9 cellular contexts compared by ENCODE assay signal in genomic region chr14:89351364-89351957, GRCh38.
A peak's percentile ranks its signal among the peaks of the same experiment; 100 is the strongest.
DNase-seq lines count a peak whose midpoint lies in the region; ATAC-seq, FAIRE-seq and TF ChIP-seq lines count a peak whose summit lies in the region.
"Had no signal": no experiment of that assay in that cellular context is flagged by ENCODE, and none has a peak within 500 bp of the region (broad histone marks: within the 10 kb centered on the region; RNA-seq: fewer than 3 reads in every experiment).

No MANE protein-coding gene starts in this region.

- H3K4me3 ChIP-seq in iPS-20b (ENCODE audit: low read length): peak overlapping the region; percentile 37; the same call in 1 of the 2 replicates
- peak overlapping the region; percentile 52 for H3K4me3 ChIP-seq in thoracic aorta

- H3K4me1 ChIP-seq in iPS-20b (ENCODE audit: insufficient read depth, low read length) (peaks cover 55% of the 10 kb centered on the region), thoracic aorta (ENCODE audit: control insufficient read depth in 1 of 2, low read depth in 2 of 2) (peaks cover 26 to 49% of the 10 kb centered on the region in 2 donors)

- peak overlapping the region; percentile 46; the same call in 1 of the 2 replicates for H3K9ac ChIP-seq in iPS-20b (ENCODE audit: low read depth, low read length)

- H3K9me3 ChIP-seq in iPS-20b (ENCODE audit: insufficient read depth, low read depth, low read length): no peaks in the 10 kb centered on the region
- no peaks in the 10 kb centered on the region for H3K9me3 ChIP-seq in thoracic aorta

- TF ChIP-seq CTCF in thoracic aorta (IDR thresholded peaks at IDR 0.05): no peak

- DNase-seq in AG20443 (ENCODE audit: low spot score) (peak; percentile 30), GM19239 (ENCODE audit: insufficient read length, low spot score) (peak; percentile 57), thoracic aorta (ENCODE audit: low spot score) (no peak), SW 1271 (lab: John Stamatoyannopoulos, UW) (no peak)
- DNase-seq in activated CD4-positive, CD25-positive, alpha-beta regulatory T cell treated with anti-CD3 and anti-CD28 coated beads, Interleukin-2, amount 50 U/mL, for 72 hours: peak; percentile 34

- H3K27ac ChIP-seq in iPS-20b (ENCODE audit: low read length) (peak overlapping the region; percentile 80), thoracic aorta (peak overlapping the region; percentile 59 to 81)

- H3K36me3 ChIP-seq in iPS-20b (ENCODE audit: insufficient read depth, low read depth, low read length) (peaks cover 39% of the 10 kb centered on the region), thoracic aorta (peaks cover 3% of the 10 kb centered on the region)

- ATAC-seq in HG03460 (IDR thresholded peaks at IDR 0.05; ENCODE audit: unreplicated experiment): peak; percentile 93
- ATAC-seq in thoracic aorta (ENCODE audit: insufficient number of reproducible peaks, low FRiP score, low read depth): peak; percentile 18
- ATAC-seq in HG03469 (IDR thresholded peaks at IDR 0.05; ENCODE audit: unreplicated experiment): no peak
- ATAC-seq: HCT116 had no signal

- H3K27me3 ChIP-seq in iPS-20b (ENCODE audit: insufficient read depth, low read length) (no peaks in the 10 kb centered on the region), thoracic aorta (replicated peaks; ENCODE audit: insufficient read depth) (no peaks in the 10 kb centered on the region)

- peak; percentile 95 for FAIRE-seq in GM19239 (lab: Jason Lieb, UNC)

Comparison
In these comparisons a context has a peak if more than half of its experiments do, and no peak if none do; other contexts are left out.
1. DNase-seq: peak in AG20443 (single experiment), GM19239 (single experiment) and activated CD4-positive, CD25-positive, alpha-beta regulatory T cell treated with anti-CD3 and anti-CD28 coated beads, Interleukin-2, amount 50 U/mL, for 72 hours (single experiment); none in thoracic aorta (single experiment) and SW 1271 (0 of 2).